ENCODE assay signal across 25 cellular contexts in the genomic region with DNA sequence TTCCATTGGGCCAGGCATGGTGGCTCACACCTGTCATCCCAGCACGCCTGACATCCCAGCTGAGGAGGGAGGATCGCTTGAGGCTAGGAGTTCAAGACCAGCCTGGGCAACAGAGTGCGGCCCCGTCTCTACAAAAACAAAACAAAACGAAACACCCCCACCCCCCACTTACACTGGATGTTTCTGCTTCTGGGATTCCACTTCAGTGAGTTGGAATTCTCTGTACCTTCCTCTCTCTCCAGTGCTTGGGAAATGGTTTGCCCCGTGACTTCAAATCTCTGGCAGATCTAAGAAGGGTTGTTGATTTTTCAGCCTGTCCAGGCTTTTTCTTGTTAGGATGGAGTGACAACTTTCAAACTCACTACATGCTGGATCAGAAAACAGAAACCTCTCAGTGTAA.
"Had no signal": no experiment of that assay in that cellular context is flagged by ENCODE, and none has a peak within 500 bp of the region (broad histone marks: within the 10 kb centered on the region; RNA-seq: fewer than 3 reads in every experiment).

No MANE protein-coding gene starts in this region.

- H3K4me1 Mint-ChIP-seq: activated CD4-positive, alpha-beta T cell treated with anti-CD3 and anti-CD28 coated beads, Interleukin-2, amount 10 ng/mL, durations not matched to agents 7 days and 5 days had no signal

- H3K9me3 ChIP-seq: Peyer's patch, SJSA1 had no signal

- H3K27me3 Mint-ChIP-seq: activated naive CD8-positive, alpha-beta T cell treated with anti-CD3 and anti-CD28 coated beads, Interleukin-2, amount 50 U/mL, for 24 hours had no signal

- H3K27me3 ChIP-seq: Peyer's patch, SJSA1 had no signal

- ATAC-seq: activated naive CD4-positive, alpha-beta T cell treated with anti-CD3 and anti-CD28 coated beads, Interleukin-2, amount 50 U/mL, for 72 hours; activated naive CD8-positive, alpha-beta T cell treated with anti-CD3 and anti-CD28 coated beads, Interleukin-2, amount 50 U/mL, for 24 hours; activated T-cell treated with anti-CD3 and anti-CD28 coated beads, Interleukin-2, amount 50 U/mL, for 4 hours; SK-N-SH treated with all-trans-retinoic acid at 6 μM for 48 hours had no signal

- H3K4me1 ChIP-seq: Peyer's patch had no signal

- H3K36me3 ChIP-seq: Peyer's patch, SJSA1 had no signal

- FAIRE-seq: bronchial epithelial cell had no signal

- H3K27ac Mint-ChIP-seq: activated CD4-positive, alpha-beta memory T cell treated with anti-CD3 and anti-CD28 coated beads for 36 hours; activated CD4-positive, alpha-beta T cell treated with anti-CD3 and anti-CD28 coated beads, Interleukin-2, amount 10 ng/mL, durations not matched to agents 7 days and 5 days; activated naive CD4-positive, alpha-beta T cell treated with anti-CD3 and anti-CD28 coated beads, Interleukin-2, amount 50 U/mL, for 72 hours; activated naive CD8-positive, alpha-beta T cell treated with anti-CD3 and anti-CD28 coated beads, Interleukin-2, amount 50 U/mL, for 24 hours; T-helper 1 cell treated with Interleukin-12 subunit alpha and Interleukin-12 subunit beta and Interleukin-4 antibody, amounts not matched to agents 30 μg/mL and 1 μg/mL, for 36 hours had no signal

- H3K36me3 Mint-ChIP-seq: activated CD4-positive, alpha-beta memory T cell treated with anti-CD3 and anti-CD28 coated beads for 36 hours; activated naive CD4-positive, alpha-beta T cell treated with anti-CD3 and anti-CD28 coated beads, Interleukin-2, amount 50 U/mL, for 72 hours had no signal

- H3K4me3 Mint-ChIP-seq: activated CD4-positive, alpha-beta memory T cell treated with anti-CD3 and anti-CD28 coated beads for 36 hours; activated CD4-positive, alpha-beta T cell treated with anti-CD3 and anti-CD28 coated beads, Interleukin-2, amount 10 ng/mL, durations not matched to agents 7 days and 5 days; activated naive CD8-positive, alpha-beta T cell treated with anti-CD3 and anti-CD28 coated beads, Interleukin-2, amount 50 U/mL, for 24 hours; activated T-cell treated with anti-CD3 and anti-CD28 coated beads, Interleukin-2, amount 50 U/mL, for 4 hours; T-helper 1 cell treated with Interleukin-12 subunit alpha and Interleukin-12 subunit beta and Interleukin-4 antibody, amounts not matched to agents 30 μg/mL and 1 μg/mL, for 36 hours had no signal

- DNase-seq: activated CD4-positive, alpha-beta memory T cell treated with anti-CD3 and anti-CD28 coated beads for 36 hours; activated CD4-positive, alpha-beta T cell treated with anti-CD3 and anti-CD28 coated beads, Interleukin-2, amount 10 ng/mL, durations not matched to agents 7 days and 5 days; activated CD4-positive, CD25-positive, alpha-beta regulatory T cell; activated CD8-positive, alpha-beta memory T cell treated with anti-CD3 and anti-CD28 coated beads for 24 hours; activated effector memory CD4-positive, alpha-beta T cell treated with anti-CD3 and anti-CD28 coated beads, Interleukin-2, amount 50 U/mL, for 16 hours; activated naive CD4-positive, alpha-beta T cell treated with Interleukin-2 at 50 U/mL for 16 hours; activated naive CD8-positive, alpha-beta T cell treated with anti-CD3 and anti-CD28 coated beads, Interleukin-2, amount 50 U/mL, for 24 hours; activated T-cell treated with anti-CD3 and anti-CD28 coated beads, Interleukin-2, amount 50 U/mL, for 4 hours; amygdala; central memory CD4-positive, alpha-beta T cell; MM.1S; NCI-H1105; NCI-H1436 treated with DMSO at 0.1 percent for 48 hours; NCI-H187; NCI-H2081; NCI-H510A treated with DMSO at 0.1 percent for 48 hours; NCI-H69; NK-92 treated with Interleukin-12 subunit alpha and Interleukin-12 subunit beta, amount 100 ng/mL, for 24 hours; Peyer's patch; SHP77 had no signal

- H3K9me3 Mint-ChIP-seq: activated CD4-positive, alpha-beta memory T cell treated with anti-CD3 and anti-CD28 coated beads for 36 hours; activated CD4-positive, alpha-beta T cell treated with anti-CD3 and anti-CD28 coated beads, Interleukin-2, amount 10 ng/mL, durations not matched to agents 7 days and 5 days; activated naive CD4-positive, alpha-beta T cell treated with anti-CD3 and anti-CD28 coated beads, Interleukin-2, amount 50 U/mL, for 72 hours; activated naive CD8-positive, alpha-beta T cell treated with anti-CD3 and anti-CD28 coated beads, Interleukin-2, amount 50 U/mL, for 24 hours; activated T-cell treated with anti-CD3 and anti-CD28 coated beads, Interleukin-2, amount 50 U/mL, for 4 hours; T-helper 1 cell treated with Interleukin-12 subunit alpha and Interleukin-12 subunit beta and Interleukin-4 antibody, amounts not matched to agents 30 μg/mL and 1 μg/mL, for 36 hours had no signal

- H3K27ac ChIP-seq: Peyer's patch, SJSA1 had no signal

- H3K4me3 ChIP-seq: Peyer's patch, SJSA1 had no signal
